Comparison of ENCODE assay signal across 24 cellular contexts in the genomic region with DNA sequence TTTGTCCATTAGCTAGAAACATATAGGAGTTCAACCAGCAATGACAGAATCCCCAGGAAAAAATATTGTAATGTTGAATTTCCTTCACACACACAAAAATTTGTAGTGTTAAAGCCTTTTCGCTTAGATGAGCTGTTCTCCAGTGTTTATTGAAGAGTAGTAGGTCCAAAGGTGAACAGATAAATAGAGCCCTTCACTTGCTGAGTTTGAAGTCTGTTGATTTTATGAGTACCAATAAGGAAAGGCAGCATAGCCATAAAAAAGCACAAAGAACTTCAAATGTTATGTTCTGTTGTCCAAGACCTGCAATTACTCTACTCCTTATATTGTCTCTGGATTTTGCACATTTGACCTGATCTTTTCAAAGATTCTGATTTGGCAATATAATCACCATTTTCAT.
DNase-seq lines count a peak whose midpoint lies in the region; ATAC-seq and TF ChIP-seq lines count a peak whose summit lies in the region.
"Had no signal": no experiment of that assay in that cellular context is flagged by ENCODE, and none has a peak within 500 bp of the region (broad histone marks: within the 10 kb centered on the region; RNA-seq: fewer than 3 reads in every experiment).

No MANE protein-coding gene starts in this region.

- peak overlapping the region; percentile 13 for H2AFZ ChIP-seq in neuron (ENCODE audit: low read depth, low read length)
- H2AFZ ChIP-seq: GM23248 had no signal

- peaks cover 13 to 39% (median 24%) of the 10 kb centered on the region in 4 donors for H3K4me1 Mint-ChIP-seq in CD4-positive, alpha-beta memory T cell
- H3K4me1 Mint-ChIP-seq in activated T-helper 17 cell treated with anti-CD3 and anti-CD28 coated beads, Interleukin-2, amount 50 U/mL, for 72 hours = peaks cover 33% of the 10 kb centered on the region
- H3K4me1 Mint-ChIP-seq: H9 had no signal

- CTCF ChIA-PET in CD4-positive, alpha-beta memory T cell (lab: Charles Lee; ENCODE audit: partially characterized antibody) = interaction anchor here (1.1 kb wide), 1 partner anchor 9 kb away, joined by 3 read pairs; no protein-coding TSS in a partner anchor

- no peaks in the 10 kb centered on the region for H3K27me3 Mint-ChIP-seq in CD4-positive, alpha-beta memory T cell
- no peaks in the 10 kb centered on the region for H3K27me3 Mint-ChIP-seq in activated T-helper 17 cell treated with anti-CD3 and anti-CD28 coated beads, Interleukin-2, amount 50 U/mL, for 72 hours

- WGBS in aorta, 2 donors = 90 to 93% methylated on average over 1 of the region's 1 CpG

- no peaks in the 10 kb centered on the region for H3K27me3 ChIP-seq in CD4-positive, alpha-beta memory T cell (ENCODE audit: insufficient read depth, low read length)
- H3K27me3 ChIP-seq in Peyer's patch = no peaks in the 10 kb centered on the region
- no peaks in the 10 kb centered on the region for H3K27me3 ChIP-seq in neuron (ENCODE audit: insufficient read depth, low read length)
- H3K27me3 ChIP-seq in aorta (ENCODE audit: control insufficient read depth in 1 of 2, insufficient read depth in 2 of 2, low read length in 1 of 2) = no peaks in the 10 kb centered on the region
- no peaks in the 10 kb centered on the region for H3K27me3 ChIP-seq in SJCRH30
- H3K27me3 ChIP-seq: BLaER1 treated with 17β-estradiol and CSF1 and Interleukin-3, amounts not matched to agents 10 nM and 100 nM had no signal

- TF ChIP-seq POLR2A in Peyer's patch (IDR thresholded peaks at IDR 0.05) = no peak

- H3K9me3 ChIP-seq in CD4-positive, alpha-beta memory T cell (ENCODE audit: control insufficient read depth in 1 of 2, low read length in 2 of 2) = no peaks in the 10 kb centered on the region
- H3K9me3 ChIP-seq in Peyer's patch (no peaks in the 10 kb centered on the region), neuron (ENCODE audit: low read length) (peaks cover 2% of the 10 kb centered on the region), aorta (ENCODE audit: control insufficient read depth, low read length) (no peaks in the 10 kb centered on the region), SJCRH30 (replicated peaks) (no peaks in the 10 kb centered on the region)
- H3K9me3 ChIP-seq: BLaER1 treated with 17β-estradiol and CSF1 and Interleukin-3, amounts not matched to agents 10 nM and 100 nM had no signal

- ATAC-seq in left colon = peak; percentile 95
- ATAC-seq in aorta (ENCODE audit: low FRiP score) = no peak
- ATAC-seq in activated T-helper 17 cell treated with anti-CD3 and anti-CD28 coated beads, Interleukin-2, amount 50 U/mL, for 72 hours (replicated peaks) = no peak
- ATAC-seq: CD8-positive, alpha-beta T cell; Right ventricle myocardium inferior had no signal

- H3K4me3 ChIP-seq in CD4-positive, alpha-beta memory T cell (ENCODE audit: low read length in 2 of 2) = no peak overlapping the region
- H3K4me3 ChIP-seq in Peyer's patch (no peak overlapping the region), neuron (ENCODE audit: low read length) (no peak overlapping the region), aorta (ENCODE audit: low read length in 2 of 2) (no peak overlapping the region), SJCRH30 (no peak overlapping the region)
- H3K4me3 ChIP-seq: BLaER1 treated with 17β-estradiol and CSF1 and Interleukin-3, amounts not matched to agents 10 nM and 100 nM; GM23248 had no signal

- H3K4me1 ChIP-seq in CD4-positive, alpha-beta memory T cell (ENCODE audit: insufficient read depth, low read length) = peaks cover 12% of the 10 kb centered on the region
- peaks cover 0 to 4% (median 1%) of the 10 kb centered on the region in 4 donors for H3K4me1 ChIP-seq in Peyer's patch
- no peaks in the 10 kb centered on the region for H3K4me1 ChIP-seq in neuron (ENCODE audit: insufficient read depth, low read length)
- no peaks in the 10 kb centered on the region for H3K4me1 ChIP-seq in aorta (ENCODE audit: control insufficient read depth in 1 of 2, insufficient read depth in 2 of 2, low read length in 2 of 2)
- no peaks in the 10 kb centered on the region for H3K4me1 ChIP-seq in SJCRH30
- H3K4me1 ChIP-seq: BLaER1 treated with 17β-estradiol and CSF1 and Interleukin-3, amounts not matched to agents 10 nM and 100 nM had no signal

- POLR2A ChIA-PET in CD4-positive, alpha-beta memory T cell (lab: Charles Lee; ENCODE audit: partially characterized antibody) = interaction anchor here (1.1 to 4.0 kb wide), 3 partner anchors 9 to 68 kb away, joined by 3 to 22 read pairs (median 4); no protein-coding TSS in a partner anchor

- no peaks in the 10 kb centered on the region for H3K36me3 ChIP-seq in CD4-positive, alpha-beta memory T cell (ENCODE audit: insufficient read depth, low read length)
- H3K36me3 ChIP-seq in Peyer's patch (no peaks in the 10 kb centered on the region), neuron (ENCODE audit: insufficient read depth, low read length) (no peaks in the 10 kb centered on the region), aorta (ENCODE audit: control insufficient read depth in 1 of 2, insufficient read depth in 2 of 2, low read length in 1 of 2) (no peaks in the 10 kb centered on the region), SJCRH30 (no peaks in the 10 kb centered on the region)
- H3K36me3 ChIP-seq: BLaER1 treated with 17β-estradiol and CSF1 and Interleukin-3, amounts not matched to agents 10 nM and 100 nM had no signal

- H3K4me3 Mint-ChIP-seq in CD4-positive, alpha-beta memory T cell = peak overlapping the region in 5 of 8 donors; percentile 8 to 64 (median 50)
- no peak overlapping the region for H3K4me3 Mint-ChIP-seq in activated T-helper 17 cell treated with anti-CD3 and anti-CD28 coated beads, Interleukin-2, amount 50 U/mL, for 72 hours
- H3K4me3 Mint-ChIP-seq: CD8-positive, alpha-beta T cell; H9 had no signal

- H3K27ac ChIP-seq in CD4-positive, alpha-beta memory T cell (ENCODE audit: low read depth, low read length) = no peak overlapping the region
- H3K27ac ChIP-seq in Peyer's patch (peak overlapping the region in 3 of 4 donors; percentile 34 to 78 (median 42)), aorta (ENCODE audit: low read depth in 1 of 2, low read length in 2 of 2) (no peak overlapping the region), SJCRH30 (no peak overlapping the region)
- H3K27ac ChIP-seq: BLaER1 treated with 17β-estradiol and CSF1 and Interleukin-3, amounts not matched to agents 10 nM and 100 nM; GM23248; HL-60 had no signal

- no peak for DNase-seq in CD4-positive, alpha-beta memory T cell
- DNase-seq in Peyer's patch = no peak
- DNase-seq in left colon = no peak
- DNase-seq in aorta = no peak
- DNase-seq in SJCRH30 = no peak
- no peak for DNase-seq in cerebellar cortex (ENCODE audit: low spot score)
- DNase-seq: 8988T; CD8-positive, alpha-beta T cell; DMS153; EL; GF-D8; GM23248; H9; IMR-90; MV-4-11; NCI-H1105 treated with DMSO at 0.1 percent for 48 hours; NCI-H1694 treated with DMSO at 0.1 percent for 48 hours; NCI-H446; NCI-H526 had no signal

- peak overlapping the region in 3 of 7 donors; percentile 29 to 51 (median 47) for H3K27ac Mint-ChIP-seq in CD4-positive, alpha-beta memory T cell
- H3K27ac Mint-ChIP-seq in activated T-helper 17 cell treated with anti-CD3 and anti-CD28 coated beads, Interleukin-2, amount 50 U/mL, for 72 hours = no peak overlapping the region
- H3K27ac Mint-ChIP-seq: CD8-positive, alpha-beta T cell; H9 had no signal

- peaks cover 0 to 2% (median 0%) of the 10 kb centered on the region in 8 donors for H3K9me3 Mint-ChIP-seq in CD4-positive, alpha-beta memory T cell
- peaks cover 12% of the 10 kb centered on the region for H3K9me3 Mint-ChIP-seq in activated T-helper 17 cell treated with anti-CD3 and anti-CD28 coated beads, Interleukin-2, amount 50 U/mL, for 72 hours
- H3K9me3 Mint-ChIP-seq: CD8-positive, alpha-beta T cell; H9 had no signal

- no peak for TF ChIP-seq CTCF in Peyer's patch (IDR thresholded peaks at IDR 0.05)

- H3K36me3 Mint-ChIP-seq in CD4-positive, alpha-beta memory T cell = peaks cover 8 to 12% of the 10 kb centered on the region in 2 donors
- H3K36me3 Mint-ChIP-seq in activated T-helper 17 cell treated with anti-CD3 and anti-CD28 coated beads, Interleukin-2, amount 50 U/mL, for 72 hours (ENCODE audit: low read depth) = peaks cover 24% of the 10 kb centered on the region
- H3K36me3 Mint-ChIP-seq: CD8-positive, alpha-beta T cell had no signal

- intact Hi-C loops in CD4-positive, alpha-beta memory T cell (cut with micrococcal nuclease) = loop anchor here (2.0 to 10.0 kb wide), 2 partner anchors 20 to 364 kb away; a partner anchor contains a TSS
- intact Hi-C loops in left colon (cut with DNase I, micrococcal nuclease) (no loop called here), aorta (cut with DNase I) (no loop called here)

Comparison
In these comparisons a context has a peak if more than half of its experiments do, and no peak if none do; other contexts are left out.
1. H3K27ac ChIP-seq: peak in Peyer's patch (3 of 4); none in CD4-positive, alpha-beta memory T cell (single experiment), aorta (0 of 2) and SJCRH30 (single experiment).